15 cellular contexts compared by ENCODE assay signal in genomic region chr9:80792721-80793120, GRCh38.
DNase-seq lines count a peak whose midpoint lies in the region; ATAC-seq lines count a peak whose summit lies in the region.
"Had no signal": no experiment of that assay in that cellular context is flagged by ENCODE, and none has a peak within 500 bp of the region (broad histone marks: within the 10 kb centered on the region; RNA-seq: fewer than 3 reads in every experiment).

No MANE protein-coding gene starts in this region.

- ATAC-seq in Right ventricle myocardium inferior (peak; percentile 74), left ventricle myocardium superior (peak; percentile 77)

- DNase-seq in Right ventricle myocardium inferior (ENCODE audit: missing footprints) (peak; percentile 22), cardiac septum (ENCODE audit: low spot score) (no peak), NCI-H446 treated with DMSO at 0.1 percent for 48 hours (lab: John Stamatoyannopoulos, UW) (peak; percentile 60), left ventricle myocardium superior (peak; percentile 23), retina (no peak), COLO829 (ENCODE audit: low spot score) (no peak)
- no peak for DNase-seq in stimulated activated CD8-positive, alpha-beta memory T cell treated with anti-CD3 and anti-CD28 coated beads, Interleukin-4, amount 100 ng/mL, for 48 hours
- DNase-seq: ACHN; Calu3; CD4-positive, CD25-positive, alpha-beta regulatory T cell; DMS153; DMS79 treated with DMSO at 0.1 percent for 48 hours; GF-D8; GOT3; H9 had no signal

- intact Hi-C loops in Right ventricle myocardium inferior (cut with DNase I) (no loop called here), cardiac septum (cut with DNase I) (no loop called here), left ventricle myocardium superior (cut with micrococcal nuclease) (no loop called here)

Comparison
In these comparisons a context has a peak if more than half of its experiments do, and no peak if none do; other contexts are left out.
1. DNase-seq: peak in Right ventricle myocardium inferior (single experiment), NCI-H446 treated with DMSO at 0.1 percent for 48 hours (single experiment) and left ventricle myocardium superior (single experiment); none in cardiac septum (single experiment), stimulated activated CD8-positive, alpha-beta memory T cell treated with anti-CD3 and anti-CD28 coated beads, Interleukin-4, amount 100 ng/mL, for 48 hours (single experiment), retina (single experiment) and COLO829 (single experiment).